Comparison of ENCODE assay signal across 8 cellular contexts in the genomic region with DNA sequence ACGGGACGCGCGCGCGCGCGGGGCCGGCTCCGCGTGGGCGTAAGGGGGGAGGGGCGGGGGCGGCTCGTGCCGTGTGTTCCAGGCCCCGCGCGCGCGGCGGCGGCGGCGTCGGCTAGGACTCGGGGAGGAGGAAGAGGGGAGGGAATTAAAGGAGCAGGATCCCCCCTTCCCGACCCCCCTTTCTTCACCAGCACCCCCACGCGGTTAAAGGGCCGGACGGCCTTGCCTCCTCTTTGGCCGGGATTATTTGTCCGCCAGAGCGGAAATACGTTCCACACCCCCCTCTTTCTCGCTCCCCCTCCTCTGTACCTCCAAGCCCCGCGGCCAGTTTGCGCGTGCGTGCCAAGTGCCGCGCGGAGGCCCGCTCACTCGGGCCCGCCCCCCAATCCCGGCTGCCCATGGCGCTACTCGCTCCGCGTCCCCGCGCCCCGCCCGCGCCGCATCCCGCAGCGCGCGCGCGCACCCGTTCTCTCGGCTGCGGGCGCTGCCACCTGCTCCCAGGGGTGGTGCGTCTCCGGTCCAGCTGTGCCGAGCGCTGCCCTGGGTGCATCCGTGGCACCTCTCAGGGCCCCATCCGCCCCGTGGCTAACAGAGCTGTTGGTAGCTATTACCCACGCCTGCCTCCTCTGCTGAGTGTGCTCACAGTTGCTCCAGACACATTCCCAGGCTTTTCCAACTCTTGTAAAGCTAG.
DNase-seq lines count a peak whose midpoint lies in the region; ATAC-seq and TF ChIP-seq lines count a peak whose summit lies in the region.

A gene with protein sequence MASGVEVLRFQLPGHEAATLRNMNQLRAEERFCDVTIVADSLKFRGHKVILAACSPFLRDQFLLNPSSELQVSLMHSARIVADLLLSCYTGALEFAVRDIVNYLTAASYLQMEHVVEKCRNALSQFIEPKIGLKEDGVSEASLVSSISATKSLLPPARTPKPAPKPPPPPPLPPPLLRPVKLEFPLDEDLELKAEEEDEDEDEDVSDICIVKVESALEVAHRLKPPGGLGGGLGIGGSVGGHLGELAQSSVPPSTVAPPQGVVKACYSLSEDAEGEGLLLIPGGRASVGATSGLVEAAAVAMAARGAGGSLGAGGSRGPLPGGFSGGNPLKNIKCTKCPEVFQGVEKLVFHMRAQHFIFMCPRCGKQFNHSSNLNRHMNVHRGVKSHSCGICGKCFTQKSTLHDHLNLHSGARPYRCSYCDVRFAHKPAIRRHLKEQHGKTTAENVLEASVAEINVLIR (minus strand): TSS at position 134 of the 691 bp plus-strand sequence. CDS start 781 bp downstream, outside the sequence.

- in situ Hi-C loops in GM13976 (cut with MboI; ENCODE audit: low sequenced_read_pairs, unreplicated experiment), result no loop called here

- DNase-seq in GM13976 (ENCODE audit: low spot score), result peak; percentile 95
- DNase-seq in NCI-H524 (lab: John Stamatoyannopoulos, UW), result peak; percentile 93 to 97
- DNase-seq in activated CD4-positive, alpha-beta T cell treated with anti-CD3 and anti-CD28 coated beads for 48 hours, result peak; percentile 88
- DNase-seq in choroid plexus epithelial cell (ENCODE audit: low read depth), result peak; percentile 98
- DNase-seq in kidney tubule cell (ENCODE audit: low spot score), result peak; percentile 90
- DNase-seq in stimulated activated CD4-positive, alpha-beta T cell treated with anti-CD3 and anti-CD28 coated beads, Interleukin-15, amount 100 ng/mL, for 24 hours, result peak; percentile 92

- peak; percentile 56 for ATAC-seq in HG03432 (IDR thresholded peaks at IDR 0.05; ENCODE audit: unreplicated experiment)
- no peak for ATAC-seq in GM18861 (IDR thresholded peaks at IDR 0.05; ENCODE audit: unreplicated experiment)

- TF ChIP-seq CTCF in GM13976 (IDR thresholded peaks at IDR 0.05; ENCODE audit: borderline replicate concordance, control extremely low read depth, extremely low read depth, insufficient read depth, missing control alignments) (no peak), choroid plexus epithelial cell (conservative IDR thresholded peaks at IDR 0.05; ENCODE audit: low read depth, low read length) (no peak)

- H3K4me3 ChIP-seq in choroid plexus epithelial cell (ENCODE audit: low read depth, low read length), result peak within 1 kb of the TSS; percentile 68
